Comparison of ENCODE assay signal across 1 cellular context in genomic region chr2:49844113-49844512, GRCh38.
A peak's percentile ranks its signal among the peaks of the same experiment; 100 is the strongest.
DNase-seq lines count a peak whose midpoint lies in the region.

No MANE protein-coding gene starts in this region.

- DNase-seq in mesenteric fat pad (ENCODE audit: low spot score) = peak; percentile 68
